In the genomic region with DNA sequence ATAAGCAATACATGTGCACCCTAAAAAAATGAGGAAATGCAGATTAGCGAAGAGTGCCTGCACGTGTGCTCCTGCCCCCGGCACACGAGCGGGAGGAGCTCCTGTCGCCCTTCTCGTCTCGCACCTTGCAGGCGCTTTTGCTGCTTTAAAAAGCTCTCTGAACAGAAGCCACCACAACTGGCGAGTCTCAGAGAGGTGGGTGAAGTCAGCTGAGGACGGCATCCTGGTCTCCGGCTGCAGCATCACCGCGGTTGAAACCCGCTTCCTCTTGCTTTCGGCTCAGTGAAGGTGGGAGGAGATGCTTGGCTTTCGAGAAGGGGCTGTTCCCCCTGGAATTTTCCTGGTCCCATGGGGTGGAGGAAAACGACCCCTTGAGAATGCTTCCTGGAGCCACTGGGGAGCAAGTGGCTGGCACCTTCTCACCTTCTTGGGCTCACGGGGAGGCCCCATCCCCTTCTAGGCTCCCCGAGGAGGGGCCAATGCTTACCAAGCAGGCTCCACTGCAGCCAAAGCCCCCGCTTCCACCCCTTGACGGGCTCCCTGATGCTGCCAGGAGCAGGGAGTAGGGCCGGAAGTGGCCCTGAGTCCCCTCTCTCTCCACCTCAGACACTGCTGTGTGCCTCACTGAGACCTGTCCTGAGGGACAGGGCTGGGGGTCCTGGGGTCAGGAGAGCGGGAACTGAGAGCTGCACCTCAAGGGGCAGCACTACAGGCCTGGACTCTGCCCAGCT, we compare ENCODE assay signal across 1 cellular context.
TF ChIP-seq lines count a peak whose summit lies in the region.

No MANE protein-coding gene starts in this region.

TF ChIP-seq in HepG2, 621 proteins besides CTCF, POLR2A, EP300 and RAD21:
- TF ChIP-seq TP53 (CRISPR knock-in tag; conservative IDR thresholded peaks at IDR 0.05): no peak
- no peak for TF ChIP-seq PAF1 (CRISPR knock-in tag; IDR thresholded peaks at IDR 0.05)
- TF ChIP-seq ZNF672 (CRISPR knock-in tag; IDR thresholded peaks at IDR 0.05): no peak
- TF ChIP-seq NFIB (CRISPR knock-in tag; IDR thresholded peaks at IDR 0.05; ENCODE audit: borderline replicate concordance): no peak
